In the genomic region with DNA sequence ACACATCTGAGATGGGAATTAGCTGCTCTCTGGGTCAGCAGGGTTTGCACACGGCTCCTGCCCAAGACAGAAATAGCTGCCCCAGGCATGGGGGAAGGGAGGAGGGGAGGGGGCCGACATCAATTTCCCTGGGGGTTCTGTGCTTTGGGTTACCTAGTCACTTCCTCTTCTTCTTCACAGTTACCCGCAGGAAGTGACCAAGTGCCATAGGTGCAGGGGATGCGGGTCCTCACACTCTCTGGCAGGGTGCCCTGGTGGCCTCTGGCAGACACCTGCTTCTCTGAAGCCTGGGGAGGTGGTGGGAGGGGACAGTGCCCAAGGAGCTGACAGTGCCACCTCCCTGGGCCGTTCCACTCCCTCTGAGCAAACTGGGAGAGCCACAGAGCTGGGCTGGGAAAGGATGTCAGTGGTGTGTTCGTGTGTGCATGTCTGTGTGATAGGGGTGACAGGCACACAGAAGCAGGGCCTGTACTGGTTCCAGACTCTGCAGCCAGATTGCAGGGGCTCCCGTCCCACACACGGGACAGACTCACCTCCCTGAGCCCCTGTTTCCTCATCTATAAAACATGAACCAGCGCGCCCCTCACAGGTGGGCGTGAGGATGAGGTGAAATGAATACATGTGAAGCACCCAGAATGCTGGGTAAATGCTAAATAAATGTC, we compare ENCODE assay signal across 1 cellular context.
TF ChIP-seq lines count a peak whose summit lies in the region.

No MANE protein-coding gene starts in this region.

TF ChIP-seq in K562, 482 proteins besides CTCF, POLR2A, EP300 and RAD21:
- TF ChIP-seq, protein P1, sequence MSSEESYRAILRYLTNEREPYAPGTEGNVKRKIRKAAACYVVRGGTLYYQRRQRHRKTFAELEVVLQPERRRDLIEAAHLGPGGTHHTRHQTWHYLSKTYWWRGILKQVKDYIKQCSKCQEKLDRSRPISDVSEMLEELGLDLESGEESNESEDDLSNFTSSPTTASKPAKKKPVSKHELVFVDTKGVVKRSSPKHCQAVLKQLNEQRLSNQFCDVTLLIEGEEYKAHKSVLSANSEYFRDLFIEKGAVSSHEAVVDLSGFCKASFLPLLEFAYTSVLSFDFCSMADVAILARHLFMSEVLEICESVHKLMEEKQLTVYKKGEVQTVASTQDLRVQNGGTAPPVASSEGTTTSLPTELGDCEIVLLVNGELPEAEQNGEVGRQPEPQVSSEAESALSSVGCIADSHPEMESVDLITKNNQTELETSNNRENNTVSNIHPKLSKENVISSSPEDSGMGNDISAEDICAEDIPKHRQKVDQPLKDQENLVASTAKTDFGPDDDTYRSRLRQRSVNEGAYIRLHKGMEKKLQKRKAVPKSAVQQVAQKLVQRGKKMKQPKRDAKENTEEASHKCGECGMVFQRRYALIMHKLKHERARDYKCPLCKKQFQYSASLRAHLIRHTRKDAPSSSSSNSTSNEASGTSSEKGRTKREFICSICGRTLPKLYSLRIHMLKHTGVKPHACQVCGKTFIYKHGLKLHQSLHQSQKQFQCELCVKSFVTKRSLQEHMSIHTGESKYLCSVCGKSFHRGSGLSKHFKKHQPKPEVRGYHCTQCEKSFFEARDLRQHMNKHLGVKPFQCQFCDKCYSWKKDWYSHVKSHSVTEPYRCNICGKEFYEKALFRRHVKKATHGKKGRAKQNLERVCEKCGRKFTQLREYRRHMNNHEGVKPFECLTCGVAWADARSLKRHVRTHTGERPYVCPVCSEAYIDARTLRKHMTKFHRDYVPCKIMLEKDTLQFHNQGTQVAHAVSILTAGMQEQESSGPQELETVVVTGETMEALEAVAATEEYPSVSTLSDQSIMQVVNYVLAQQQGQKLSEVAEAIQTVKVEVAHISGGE (CRISPR knock-in tag; IDR thresholded peaks at IDR 0.05): peak in 1 of 3 experiments; percentile 16; a peak in 1 of 6 replicates
- TF ChIP-seq SNRNP70 (optimal IDR thresholded peaks at IDR 0.05; ENCODE audit: low read depth, low read length) (no peak), SPI1 (IDR thresholded peaks at IDR 0.05; ENCODE audit: borderline replicate concordance, low read depth, low read length) (peak; percentile 69; the same call in 1 of the 2 replicates)
